ENCODE assay signal across 21 cellular contexts in the genomic region with DNA sequence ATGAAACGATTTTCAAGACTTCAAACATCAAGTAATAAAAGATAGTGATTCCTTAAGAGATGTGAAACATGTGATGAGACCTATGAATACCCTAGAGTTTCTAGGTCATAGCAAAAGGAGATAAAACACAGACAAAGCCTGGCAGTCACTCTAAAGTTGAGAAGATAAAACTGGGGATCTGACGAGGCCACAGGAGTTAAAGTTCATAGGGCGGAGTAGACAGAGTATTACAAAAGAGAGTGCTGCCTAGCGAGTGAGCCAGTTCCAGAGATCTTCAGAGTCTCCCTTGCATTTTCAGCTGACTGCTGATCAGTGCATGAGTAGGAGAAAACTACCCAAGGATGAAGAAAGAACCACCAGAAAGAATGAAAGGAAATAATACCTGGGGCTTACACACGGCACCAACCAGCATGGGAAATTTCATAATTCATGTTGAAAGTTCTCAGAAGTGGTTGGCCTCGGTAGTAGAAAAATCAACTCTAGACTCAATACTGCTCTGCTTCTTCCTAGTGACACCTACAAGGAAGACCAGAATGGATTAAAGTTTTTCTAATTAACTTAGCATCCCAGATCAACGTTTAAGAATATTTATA.
"Had no signal": no experiment of that assay in that cellular context is flagged by ENCODE, and none has a peak within 500 bp of the region (broad histone marks: within the 10 kb centered on the region; RNA-seq: fewer than 3 reads in every experiment).

No MANE protein-coding gene starts in this region.

- H3K36me3 ChIP-seq: ascending aorta, brain microvascular endothelial cell, esophagus squamous epithelium, gastroesophageal sphincter, heart left ventricle, neutrophil, ovary, prostate gland, upper lobe of right lung, WERI-Rb-1 had no signal

- H3K27me3 ChIP-seq: ascending aorta, brain microvascular endothelial cell, dorsolateral prefrontal cortex, esophagus squamous epithelium, gastroesophageal sphincter, heart left ventricle, neutrophil, ovary, upper lobe of right lung had no signal

- DNase-seq: activated CD4-positive, alpha-beta T cell treated with anti-CD3 and anti-CD28 coated beads, Interleukin-2, amount 10 ng/mL, durations not matched to agents 7 days and 5 days; activated CD4-positive, CD25-positive, alpha-beta regulatory T cell treated with anti-CD3 and anti-CD28 coated beads, Interleukin-2, amount 50 U/mL, for 72 hours; activated CD8-positive, alpha-beta T cell treated with anti-CD3 and anti-CD28 coated beads, Interleukin-2, amount 10 ng/mL, durations not matched to agents 7 days and 5 days; activated gamma-delta T cell; activated naive CD4-positive, alpha-beta T cell treated with anti-CD3 and anti-CD28 coated beads, Interleukin-2, amount 50 U/mL, for 16 hours; brain microvascular endothelial cell; central memory CD4-positive, alpha-beta T cell; dorsolateral prefrontal cortex; esophagus squamous epithelium; heart left ventricle; ovary; right cardiac atrium; stimulated activated CD4-positive, alpha-beta T cell treated with anti-CD3 and anti-CD28 coated beads, Interleukin-12 subunit alpha, Interleukin-12 subunit beta, amount 100 ng/mL, for 4 hours; stimulated activated CD4-positive, alpha-beta T cell treated with anti-CD3 and anti-CD28 coated beads, Interleukin-4, amount 100 ng/mL, for 4 hours; stimulated activated naive CD8-positive, alpha-beta T cell treated with anti-CD3 and anti-CD28 coated beads, Interleukin-15, Interleukin-2, amounts not matched to agents 100 U/mL and 50 U/mL, for 24 hours; upper lobe of right lung; WERI-Rb-1 had no signal

- ATAC-seq: activated CD8-positive, alpha-beta T cell treated with anti-CD3 and anti-CD28 coated beads, Interleukin-2, amount 10 ng/mL, durations not matched to agents 7 days and 5 days; gastroesophageal sphincter; heart left ventricle; right cardiac atrium; stimulated activated naive CD8-positive, alpha-beta T cell treated with anti-CD3 and anti-CD28 coated beads, Interleukin-15, Interleukin-2, amounts not matched to agents 100 U/mL and 50 U/mL, for 24 hours; upper lobe of right lung had no signal

- H3K4me3 ChIP-seq: ascending aorta, dorsolateral prefrontal cortex, esophagus squamous epithelium, gastroesophageal sphincter, heart left ventricle, ovary, prostate gland, upper lobe of right lung had no signal

- H3K9me3 ChIP-seq: esophagus squamous epithelium, neutrophil, ovary, prostate gland, upper lobe of right lung had no signal

- H3K27ac ChIP-seq: ascending aorta, brain microvascular endothelial cell, dorsolateral prefrontal cortex, esophagus squamous epithelium, gastroesophageal sphincter, heart left ventricle, neutrophil, ovary, prostate gland, upper lobe of right lung, WERI-Rb-1 had no signal

- H3K4me1 ChIP-seq: ascending aorta, esophagus squamous epithelium, gastroesophageal sphincter, heart left ventricle, prostate gland, upper lobe of right lung had no signal
